In genomic region chr10:2067015-2067414, GRCh38 we compare ENCODE assay signal across 29 cellular contexts.
"Had no signal": no experiment of that assay in that cellular context is flagged by ENCODE, and none has a peak within 500 bp of the region (broad histone marks: within the 10 kb centered on the region; RNA-seq: fewer than 3 reads in every experiment).

No MANE protein-coding gene starts in this region.

- DNase-seq: cortex of kidney; dermis blood vessel endothelial cell; dorsolateral prefrontal cortex; effector CD4-positive, alpha-beta T cell; effector CD8-positive, alpha-beta T cell; effector memory CD4-positive, alpha-beta T cell; effector memory CD8-positive, alpha-beta T cell; endodermal cell; erythroblast; esophagus squamous epithelium; foreskin fibroblast; foreskin melanocyte; gastrocnemius medialis; glutamatergic neuron; head of caudate nucleus; heart left ventricle; heart right ventricle; hippocampal formation had no signal

- H3K27ac ChIP-seq: coronary artery, dorsolateral prefrontal cortex, epithelial cell of prostate, esophagus muscularis mucosa, esophagus squamous epithelium, foreskin keratinocyte, gastrocnemius medialis, gastroesophageal sphincter, heart left ventricle, heart right ventricle, hepatocyte had no signal

- H3K27me3 Mint-ChIP-seq: dendritic cell treated with granulocyte-macrophage colony-stimulating factor and Interleukin-4, amounts not matched to agents 40 ng/mL and 50 ng/mL, for 4 days; effector memory CD8-positive, alpha-beta T cell had no signal

- H3K4me1 ChIP-seq: esophagus muscularis mucosa, esophagus squamous epithelium, foreskin keratinocyte, gastrocnemius medialis, gastroesophageal sphincter, heart left ventricle, heart right ventricle had no signal

- ATAC-seq: effector memory CD8-positive, alpha-beta T cell; esophagus mucosa; foreskin keratinocyte; gastrocnemius medialis; gastroesophageal sphincter; heart left ventricle; heart right ventricle had no signal

- FAIRE-seq: endometrium, endothelial cell of umbilical vein, frontal cortex had no signal

- H3K4me1 Mint-ChIP-seq: endodermal cell had no signal

- H2AFZ ChIP-seq: hepatocyte had no signal

- H3K27me3 ChIP-seq: dorsolateral prefrontal cortex, esophagus squamous epithelium, foreskin keratinocyte, gastrocnemius medialis, gastroesophageal sphincter, heart left ventricle, heart right ventricle, hepatocyte had no signal

- H3K9me3 ChIP-seq: esophagus squamous epithelium, gastrocnemius medialis had no signal

- H3K4me2 ChIP-seq: hepatocyte had no signal

- H3K4me3 ChIP-seq: coronary artery, dorsolateral prefrontal cortex, esophagus muscularis mucosa, esophagus squamous epithelium, gastrocnemius medialis, gastroesophageal sphincter, heart left ventricle, heart right ventricle, hepatocyte had no signal

- H3K36me3 ChIP-seq: esophagus muscularis mucosa, esophagus squamous epithelium, gastrocnemius medialis, gastroesophageal sphincter, heart left ventricle, heart right ventricle had no signal

- H3K27ac Mint-ChIP-seq: dendritic cell treated with granulocyte-macrophage colony-stimulating factor and Interleukin-4, amounts not matched to agents 40 ng/mL and 50 ng/mL, for 4 days; effector memory CD8-positive, alpha-beta T cell; endodermal cell had no signal

- H3K79me2 ChIP-seq: hepatocyte had no signal

- H3K4me3 Mint-ChIP-seq: dendritic cell treated with granulocyte-macrophage colony-stimulating factor and Interleukin-4, amounts not matched to agents 40 ng/mL and 50 ng/mL, for 4 days; effector memory CD8-positive, alpha-beta T cell; endodermal cell had no signal
